15 cellular contexts compared by ENCODE assay signal in the genomic region with DNA sequence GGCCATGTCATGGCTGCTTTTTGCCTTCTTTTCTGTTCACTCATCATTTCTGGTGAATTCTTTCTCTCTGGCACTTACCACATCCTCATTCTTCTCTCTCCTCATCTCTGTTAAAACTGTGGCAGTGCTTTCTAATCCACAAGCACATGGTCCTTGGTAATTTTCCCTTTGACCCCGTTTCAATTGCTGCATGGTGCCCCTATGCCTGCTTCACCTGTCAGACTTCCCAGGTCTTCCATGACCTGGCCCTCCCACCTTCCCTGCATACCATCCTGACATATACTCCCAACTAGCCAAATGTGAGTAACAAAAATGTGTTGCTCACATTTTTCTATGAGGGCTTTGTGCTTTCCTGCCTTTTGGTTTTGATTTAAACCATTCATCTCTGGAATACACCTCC.
A peak's percentile ranks its signal among the peaks of the same experiment; 100 is the strongest.
DNase-seq lines count a peak whose midpoint lies in the region; ATAC-seq and TF ChIP-seq lines count a peak whose summit lies in the region.
"Had no signal": no experiment of that assay in that cellular context is flagged by ENCODE, and none has a peak within 500 bp of the region (broad histone marks: within the 10 kb centered on the region; RNA-seq: fewer than 3 reads in every experiment).

No MANE protein-coding gene starts in this region.

- no peak overlapping the region for H3K4ac ChIP-seq in neuronal stem cell (ENCODE audit: low read length)

- no peak overlapping the region for H3K27ac Mint-ChIP-seq in neural progenitor cell
- H3K27ac Mint-ChIP-seq: B cell; CD4-positive, alpha-beta memory T cell; GM23338 had no signal

- peaks cover 21% of the 10 kb centered on the region for H3K4me1 ChIP-seq in DND-41 (ENCODE audit: insufficient read depth, low read length)
- peaks cover 20 to 48% of the 10 kb centered on the region in 2 donors for H3K4me1 ChIP-seq in thoracic aorta (ENCODE audit: control insufficient read depth in 1 of 2, low read depth in 2 of 2)
- peaks cover 0 to 2% of the 10 kb centered on the region in 2 donors for H3K4me1 ChIP-seq in neuronal stem cell (ENCODE audit: control insufficient read depth in 2 of 2, insufficient read depth in 1 of 2, low read depth in 1 of 2, low read length in 2 of 2)
- H3K4me1 ChIP-seq in neural progenitor cell: peaks cover 10% of the 10 kb centered on the region

- H3K27ac ChIP-seq in DND-41 (ENCODE audit: low read length): peak overlapping the region; percentile 25; the same call in 1 of the 2 replicates
- H3K27ac ChIP-seq in thoracic aorta: peak overlapping the region; percentile 8 to 29
- no peak overlapping the region for H3K27ac ChIP-seq in neuronal stem cell (replicated peaks; ENCODE audit: low read length)
- H3K27ac ChIP-seq in neural progenitor cell: no peak overlapping the region

- H4K8ac ChIP-seq in neuronal stem cell (ENCODE audit: low read depth, low read length): no peak overlapping the region

- H2AK5ac ChIP-seq in neuronal stem cell (ENCODE audit: low read depth, low read length): no peak overlapping the region

- H3K4me2 ChIP-seq in DND-41 (ENCODE audit: insufficient read depth, low read length): no peak overlapping the region
- no peak overlapping the region for H3K4me2 ChIP-seq in neuronal stem cell (ENCODE audit: insufficient read depth, low read length, poor library complexity, severe bottlenecking)
- H3K4me2 ChIP-seq in neural progenitor cell: no peak overlapping the region
- H3K4me2 ChIP-seq: GM23338 had no signal

- H3K79me1 ChIP-seq in neuronal stem cell (ENCODE audit: low read depth, low read length): no peaks in the 10 kb centered on the region

- H3F3A ChIP-seq in neural progenitor cell (ENCODE audit: low read depth): no peaks in the 10 kb centered on the region

- DNase-seq in DND-41 (no peak), M059J (ENCODE audit: low read depth) (peak; percentile 39), kidney tubule cell (ENCODE audit: low spot score) (peak; percentile 44), thoracic aorta (ENCODE audit: low spot score) (no peak), mesenteric fat pad (ENCODE audit: low spot score) (no peak), neuronal stem cell (ENCODE audit: low spot score) (no peak), neural progenitor cell (ENCODE audit: low spot score) (no peak)
- DNase-seq: ACHN; C1 segment of cervical spinal cord; CD4-positive, alpha-beta memory T cell; DMS79 treated with DMSO at 0.1 percent for 48 hours; H7 had no signal

- H3K4me3 ChIP-seq in DND-41 (ENCODE audit: low read depth in 1 of 2, low read length in 2 of 2): no peak overlapping the region
- H3K4me3 ChIP-seq in thoracic aorta: no peak overlapping the region
- H3K4me3 ChIP-seq in neuronal stem cell (ENCODE audit: low read length in 2 of 2): no peak overlapping the region
- no peak overlapping the region for H3K4me3 ChIP-seq in neural progenitor cell
- H3K4me3 ChIP-seq: GM12878, GM23338 had no signal

- peaks cover 2% of the 10 kb centered on the region for H3K27me3 Mint-ChIP-seq in neural progenitor cell (ENCODE audit: insufficient read depth, low read depth)
- H3K27me3 Mint-ChIP-seq: CD4-positive, alpha-beta memory T cell had no signal

- H2BK15ac ChIP-seq in neuronal stem cell (ENCODE audit: low read length): no peak overlapping the region

- H3K9ac ChIP-seq in DND-41 (ENCODE audit: low read depth, low read length) (no peak overlapping the region), neuronal stem cell (ENCODE audit: low read depth, low read length, poor library complexity) (no peak overlapping the region), neural progenitor cell (no peak overlapping the region)

- H3K9me3 ChIP-seq in DND-41 (ENCODE audit: insufficient read depth, low read length, severe bottlenecking) (no peaks in the 10 kb centered on the region), thoracic aorta (no peaks in the 10 kb centered on the region), neuronal stem cell (replicated peaks in 1 of 2; ENCODE audit: control insufficient read depth in 2 of 2, insufficient read depth in 1 of 2, low read depth in 1 of 2, low read length in 2 of 2) (no peaks in the 10 kb centered on the region), neural progenitor cell (ENCODE audit: low read depth) (no peaks in the 10 kb centered on the region)

- ATAC-seq in DND-41 (ENCODE audit: insufficient read depth, low read depth): no peak
- ATAC-seq in thoracic aorta (ENCODE audit: insufficient number of reproducible peaks, low FRiP score, low read depth): no peak
- ATAC-seq: GM12878 had no signal

- peaks cover 2% of the 10 kb centered on the region for H3K4me1 Mint-ChIP-seq in neural progenitor cell
- H3K4me1 Mint-ChIP-seq: B cell; CD4-positive, alpha-beta memory T cell had no signal

- WGBS in neuronal stem cell (ENCODE audit: extremely low coverage in 2 of 2, insufficient read length in 2 of 2, insufficient replicate concordance in 1 of 2), 2 donors: no CpG with 5 or more reads among the region's 1 CpG

- H2BK5ac ChIP-seq in neuronal stem cell (ENCODE audit: low read length): no peak overlapping the region

- H4K20me1 ChIP-seq in DND-41 (ENCODE audit: insufficient read depth, low read length) (no peaks in the 10 kb centered on the region), neural progenitor cell (ENCODE audit: low read depth) (no peaks in the 10 kb centered on the region)

- TF ChIP-seq CTCF in DND-41 (IDR thresholded peaks at IDR 0.05; ENCODE audit: borderline replicate concordance, extremely low read depth, low read length, poor library complexity, severe bottlenecking) (no peak), thoracic aorta (IDR thresholded peaks at IDR 0.05) (no peak), neural progenitor cell (IDR thresholded peaks at IDR 0.05) (no peak)

- no peak overlapping the region for H3K14ac ChIP-seq in neuronal stem cell (ENCODE audit: low read length)

- H3K79me2 ChIP-seq in DND-41 (ENCODE audit: insufficient read depth, low read length) (no peaks in the 10 kb centered on the region), neural progenitor cell (ENCODE audit: low read depth) (no peaks in the 10 kb centered on the region)

- no peak overlapping the region for H3K4me3 Mint-ChIP-seq in neural progenitor cell
- H3K4me3 Mint-ChIP-seq: B cell, GM23338 had no signal

- H2BK12ac ChIP-seq in neuronal stem cell (ENCODE audit: low read length): no peak overlapping the region

- H3K36me3 Mint-ChIP-seq in neural progenitor cell: no peaks in the 10 kb centered on the region
- H3K36me3 Mint-ChIP-seq: CD4-positive, alpha-beta memory T cell had no signal

- H2BK120ac ChIP-seq in neuronal stem cell (ENCODE audit: low read depth, low read length): no peak overlapping the region

- H3K9me3 Mint-ChIP-seq in neural progenitor cell: no peaks in the 10 kb centered on the region
- H3K9me3 Mint-ChIP-seq: GM23338 had no signal

- H3K27me3 ChIP-seq in DND-41 (ENCODE audit: insufficient read depth, low read length, poor library complexity) (no peaks in the 10 kb centered on the region), thoracic aorta (replicated peaks; ENCODE audit: insufficient read depth) (no peaks in the 10 kb centered on the region), neuronal stem cell (ENCODE audit: control insufficient read depth in 3 of 3, insufficient read depth in 3 of 3, low read depth in 1 of 3, low read length in 3 of 3) (no peaks in the 10 kb centered on the region), neural progenitor cell (no peaks in the 10 kb centered on the region)

- no peak overlapping the region for H4K91ac ChIP-seq in neuronal stem cell (ENCODE audit: low read depth, low read length, poor library complexity)

- H2AFZ ChIP-seq in DND-41 (ENCODE audit: low read depth, low read length) (no peak overlapping the region), neuronal stem cell (ENCODE audit: low read length) (no peak overlapping the region), neural progenitor cell (replicated peaks) (no peak overlapping the region)

- H3K18ac ChIP-seq in neuronal stem cell (ENCODE audit: low read length): no peak overlapping the region

- H3K23ac ChIP-seq in neuronal stem cell (ENCODE audit: low read depth, low read length, poor library complexity): no peak overlapping the region

- H3K36me3 ChIP-seq in DND-41 (ENCODE audit: insufficient read depth, low read length) (no peaks in the 10 kb centered on the region), thoracic aorta (no peaks in the 10 kb centered on the region), neuronal stem cell (replicated peaks in 1 of 2; ENCODE audit: control insufficient read depth in 2 of 2, insufficient read depth in 2 of 2, low read length in 2 of 2) (no peaks in the 10 kb centered on the region), neural progenitor cell (no peaks in the 10 kb centered on the region)

Comparison
In these comparisons a context has a peak if more than half of its experiments do, and no peak if none do; other contexts are left out.
1. DNase-seq: peak in M059J (single experiment) and kidney tubule cell (single experiment); none in DND-41 (single experiment), thoracic aorta (single experiment), mesenteric fat pad (single experiment), neuronal stem cell (single experiment) and neural progenitor cell (single experiment).
2. H3K27ac ChIP-seq: peak in DND-41 (single experiment) and thoracic aorta (2 of 2); none in neuronal stem cell (single experiment) and neural progenitor cell (single experiment).